In the genomic region with DNA sequence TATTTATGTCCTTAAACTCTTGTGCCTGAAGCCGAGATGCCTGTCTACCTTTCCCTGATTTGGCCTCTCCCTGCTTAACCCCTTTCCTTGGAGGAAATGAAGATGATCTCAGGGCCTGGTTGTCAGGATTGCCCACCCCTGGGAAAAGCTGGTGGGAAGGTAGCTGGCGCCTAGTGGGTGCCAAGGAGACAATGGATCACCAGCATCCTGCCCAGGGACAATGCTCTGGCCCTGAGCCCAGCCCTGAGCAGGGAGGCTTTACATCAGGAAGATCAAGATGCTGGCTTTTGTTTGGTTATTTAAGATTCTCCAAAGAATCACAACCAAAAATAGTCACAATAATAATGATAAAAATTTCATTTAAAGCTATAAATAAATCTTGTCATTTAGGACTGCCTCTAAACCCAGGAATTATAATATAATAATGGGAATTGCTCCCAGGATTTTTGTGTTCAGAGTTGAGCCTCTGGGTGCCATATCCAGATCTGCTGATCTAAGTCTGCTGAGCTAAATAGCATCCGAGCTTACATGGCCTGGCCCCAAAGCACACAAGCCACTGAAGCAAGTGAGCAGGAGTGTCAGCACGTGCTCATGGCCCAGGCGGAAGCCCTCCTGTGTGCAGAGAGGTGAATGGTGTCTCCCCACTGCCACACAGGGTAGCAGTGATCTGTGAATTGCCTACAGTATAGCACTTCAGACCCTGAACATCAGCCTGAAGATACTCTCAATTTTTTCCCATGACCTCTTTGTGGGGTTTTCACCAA, we compare ENCODE assay signal across 1 cellular context.
TF ChIP-seq lines count a peak whose summit lies in the region.

No MANE protein-coding gene starts in this region.

TF ChIP-seq in HepG2, 621 proteins besides CTCF, POLR2A, EP300 and RAD21:
- TF ChIP-seq BHLHE40 (IDR thresholded peaks at IDR 0.05; ENCODE audit: low read length) (0 out of 2 replicates have a peak, but pooled peaks have one; percentile 13), GPN1 (CRISPR knock-in tag; IDR thresholded peaks at IDR 0.05; ENCODE audit: borderline replicate concordance) (no peak)
